In the genomic region with DNA sequence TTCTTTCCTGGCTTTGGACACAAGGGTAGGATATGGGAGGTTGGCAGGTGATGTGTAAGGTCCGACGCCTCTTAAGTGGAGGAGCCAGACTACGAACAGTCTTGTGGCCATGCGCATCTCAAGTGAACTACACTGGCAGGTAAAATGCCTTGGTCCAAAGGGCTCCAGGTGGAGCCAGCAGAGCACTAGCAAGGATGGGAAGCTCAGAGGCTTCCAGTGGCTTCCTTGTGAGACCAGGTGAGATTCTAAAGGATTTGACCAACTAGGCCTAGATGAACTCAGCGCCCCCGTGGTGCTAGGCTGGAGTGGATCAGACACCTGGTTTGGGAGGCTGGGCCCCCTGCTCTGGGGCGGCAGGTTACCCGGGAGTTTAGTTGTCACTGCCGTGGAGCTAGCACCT, we compare ENCODE assay signal across 8 cellular contexts. TPM values are rescaled to one million over a fixed set of nuclear protein-coding genes. Genes with fewer than 3 reads are reported as not detected.
DNase-seq lines count a peak whose midpoint lies in the region; ATAC-seq and TF ChIP-seq lines count a peak whose summit lies in the region.

No MANE protein-coding gene starts in this region.

- H3K9ac ChIP-seq in liver (ENCODE audit: low read depth in 1 of 2, low read length in 2 of 2), result peak overlapping the region; percentile 61 to 99

- no peak for DNase-seq in activated T-cell treated with anti-CD3 and anti-CD28 coated beads, Interleukin-2, amount 50 U/mL, for 24 hours
- DNase-seq in activated T-cell treated with anti-CD3 and anti-CD28 coated beads, Interleukin-2, amount 50 U/mL, for 1 hour, result no peak
- DNase-seq in adrenal gland, result no peak
- DNase-seq in tibial artery, result no peak
- DNase-seq in NAMALWA (ENCODE audit: low spot score), result no peak
- no peak for DNase-seq in activated CD4-positive, CD25-positive, alpha-beta regulatory T cell treated with anti-CD3 and anti-CD28 coated beads, Interleukin-2, amount 50 U/mL, for 72 hours

- peak overlapping the region; percentile 94 for H3K27ac Mint-ChIP-seq in activated T-cell treated with anti-CD3 and anti-CD28 coated beads, Interleukin-2, amount 50 U/mL, for 24 hours

- H3K9me3 Mint-ChIP-seq in activated T-cell treated with anti-CD3 and anti-CD28 coated beads, Interleukin-2, amount 50 U/mL, for 24 hours, result no peaks in the 10 kb centered on the region

- peak overlapping the region; percentile 72 to 92 (median 90) for H3K4me3 ChIP-seq in adrenal gland
- H3K4me3 ChIP-seq in liver (ENCODE audit: low read depth in 1 of 3, low read length in 3 of 3), result peak overlapping the region; percentile 81 to 97 (median 82)
- H3K4me3 ChIP-seq in tibial artery, result peak overlapping the region; percentile 89 to 93

- no peak for ATAC-seq in HG03354 (IDR thresholded peaks at IDR 0.05; ENCODE audit: poor library complexity, severe bottlenecking, unreplicated experiment)

- H3K27ac ChIP-seq in adrenal gland (peak overlapping the region in 4 of 5 donors; percentile 93 to 98 (median 96)), liver (ENCODE audit: low read depth in 1 of 2, low read length in 2 of 2) (peak overlapping the region; percentile 89 to 93), tibial artery (peak overlapping the region; percentile 95 to 98)

- TF ChIP-seq RAD21 in liver (IDR thresholded peaks at IDR 0.05), result no peak

- no peak for TF ChIP-seq CTCF in adrenal gland (IDR thresholded peaks at IDR 0.05)
- TF ChIP-seq CTCF in liver (IDR thresholded peaks at IDR 0.05; ENCODE audit: low read depth, low read length, missing input control), result no peak
- TF ChIP-seq CTCF in tibial artery (IDR thresholded peaks at IDR 0.05), result no peak

- intact Hi-C loops in adrenal gland (cut with DNase I) (no loop called here), tibial artery (cut with DNase I; ENCODE audit: low total_unique reads) (no loop called here)

- H3K36me3 Mint-ChIP-seq in activated T-cell treated with anti-CD3 and anti-CD28 coated beads, Interleukin-2, amount 50 U/mL, for 24 hours (ENCODE audit: low read depth), result peaks cover 70% of the 10 kb centered on the region

- no peak for TF ChIP-seq POLR2A in adrenal gland (IDR thresholded peaks at IDR 0.05)

- H3K4me1 Mint-ChIP-seq in activated T-cell treated with anti-CD3 and anti-CD28 coated beads, Interleukin-2, amount 50 U/mL, for 24 hours (ENCODE audit: low read depth), result peaks cover 36% of the 10 kb centered on the region

- H3K4me1 ChIP-seq in adrenal gland (replicated peaks in 1 of 2), result peaks cover 10 to 24% of the 10 kb centered on the region in 2 donors
- peaks cover 4 to 27% (median 20%) of the 10 kb centered on the region in 4 donors for H3K4me1 ChIP-seq in liver (ENCODE audit: control insufficient read depth in 4 of 4, insufficient read depth in 4 of 4, low read length in 3 of 4)
- H3K4me1 ChIP-seq in tibial artery, result peaks cover 0 to 29% (median 17%) of the 10 kb centered on the region in 4 donors

- H3K27me3 ChIP-seq in adrenal gland (no peaks in the 10 kb centered on the region), liver (ENCODE audit: control insufficient read depth in 4 of 4, insufficient read depth in 4 of 4, low read length in 3 of 4) (no peaks in the 10 kb centered on the region), tibial artery (no peaks in the 10 kb centered on the region)

- H3K27me3 Mint-ChIP-seq in activated T-cell treated with anti-CD3 and anti-CD28 coated beads, Interleukin-2, amount 50 U/mL, for 24 hours, result no peaks in the 10 kb centered on the region

- H3K9me3 ChIP-seq in adrenal gland (replicated peaks in 1 of 3) (no peaks in the 10 kb centered on the region), liver (ENCODE audit: control insufficient read depth in 4 of 4, low read length in 3 of 4) (no peaks in the 10 kb centered on the region), tibial artery (no peaks in the 10 kb centered on the region)

- H3K36me3 ChIP-seq in adrenal gland (replicated peaks in 1 of 2), result peaks cover 0 to 23% of the 10 kb centered on the region in 2 donors
- peaks cover 0 to 26% (median 7%) of the 10 kb centered on the region in 4 donors for H3K36me3 ChIP-seq in liver (ENCODE audit: control insufficient read depth in 4 of 4, insufficient read depth in 3 of 4, low read depth in 1 of 4, low read length in 3 of 4)
- H3K36me3 ChIP-seq in tibial artery, result peaks cover 28 to 34% (median 31%) of the 10 kb centered on the region in 3 donors

- peak overlapping the region; percentile 87 for H3K4me3 Mint-ChIP-seq in activated T-cell treated with anti-CD3 and anti-CD28 coated beads, Interleukin-2, amount 50 U/mL, for 24 hours

- WGBS in adrenal gland, 4 donors, result 34 to 70% (median 60%) methylated on average over 4 to 9 of the region's 9 CpGs
- WGBS in liver, result 59% methylated on average over 9 of the region's 9 CpGs

TF ChIP-seq in liver, 16 proteins besides CTCF, POLR2A, EP300 and RAD21:
- no peak for TF ChIP-seq HNF4A (conservative IDR thresholded peaks at IDR 0.05)
- TF ChIP-seq SP1 (IDR thresholded peaks at IDR 0.05), result no peak
- TF ChIP-seq, protein P1, sequence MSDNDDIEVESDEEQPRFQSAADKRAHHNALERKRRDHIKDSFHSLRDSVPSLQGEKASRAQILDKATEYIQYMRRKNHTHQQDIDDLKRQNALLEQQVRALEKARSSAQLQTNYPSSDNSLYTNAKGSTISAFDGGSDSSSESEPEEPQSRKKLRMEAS (IDR thresholded peaks at IDR 0.05), result no peak
- no peak for TF ChIP-seq FOXA2 (IDR thresholded peaks at IDR 0.05)
- TF ChIP-seq, protein P2, sequence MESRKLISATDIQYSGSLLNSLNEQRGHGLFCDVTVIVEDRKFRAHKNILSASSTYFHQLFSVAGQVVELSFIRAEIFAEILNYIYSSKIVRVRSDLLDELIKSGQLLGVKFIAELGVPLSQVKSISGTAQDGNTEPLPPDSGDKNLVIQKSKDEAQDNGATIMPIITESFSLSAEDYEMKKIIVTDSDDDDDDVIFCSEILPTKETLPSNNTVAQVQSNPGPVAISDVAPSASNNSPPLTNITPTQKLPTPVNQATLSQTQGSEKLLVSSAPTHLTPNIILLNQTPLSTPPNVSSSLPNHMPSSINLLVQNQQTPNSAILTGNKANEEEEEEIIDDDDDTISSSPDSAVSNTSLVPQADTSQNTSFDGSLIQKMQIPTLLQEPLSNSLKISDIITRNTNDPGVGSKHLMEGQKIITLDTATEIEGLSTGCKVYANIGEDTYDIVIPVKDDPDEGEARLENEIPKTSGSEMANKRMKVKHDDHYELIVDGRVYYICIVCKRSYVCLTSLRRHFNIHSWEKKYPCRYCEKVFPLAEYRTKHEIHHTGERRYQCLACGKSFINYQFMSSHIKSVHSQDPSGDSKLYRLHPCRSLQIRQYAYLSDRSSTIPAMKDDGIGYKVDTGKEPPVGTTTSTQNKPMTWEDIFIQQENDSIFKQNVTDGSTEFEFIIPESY (IDR thresholded peaks at IDR 0.05), result no peak
- TF ChIP-seq, protein P3, sequence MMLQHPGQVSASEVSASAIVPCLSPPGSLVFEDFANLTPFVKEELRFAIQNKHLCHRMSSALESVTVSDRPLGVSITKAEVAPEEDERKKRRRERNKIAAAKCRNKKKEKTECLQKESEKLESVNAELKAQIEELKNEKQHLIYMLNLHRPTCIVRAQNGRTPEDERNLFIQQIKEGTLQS (IDR thresholded peaks at IDR 0.05), result no peak
- TF ChIP-seq RXRA (IDR thresholded peaks at IDR 0.05), result no peak
- TF ChIP-seq TAF1 (conservative IDR thresholded peaks at IDR 0.05), result no peak
- no peak for TF ChIP-seq YY1 (IDR thresholded peaks at IDR 0.05)
- no peak for TF ChIP-seq EGR1 (IDR thresholded peaks at IDR 0.05; ENCODE audit: low read depth in 2 of 2)

RNA-seq across cellular contexts. Expression of a gene that starts 1.0 kb away (rescaled TPM):
- total RNA-seq in adrenal gland (1,000 to 10,000 TPM; 1,192 to 2,338 (median 1,739) TPM), liver (1,000 to 10,000 TPM in 1 of 2 donors, 100 to 1,000 TPM in 1; 621 to 1,440 TPM)
- polyA plus RNA-seq in adrenal gland (1,000 to 10,000 TPM; 1,045 to 4,016 (median 2,050) TPM), liver (1,000 to 10,000 TPM in 1 of 2 donors, 100 to 1,000 TPM in 1; 524 to 1,259 TPM)

RNA-seq across cellular contexts. Expression of a gene that starts 1.0 kb away (rescaled TPM):
- total RNA-seq in adrenal gland (under 1 TPM in 1 of 8 donors, not detected in 7; 0.47 TPM), liver (not detected)
- polyA plus RNA-seq in adrenal gland (under 1 TPM in 2 of 3 donors, not detected in 1; 0.20 to 0.64 TPM), liver (not detected)

RNA-seq across cellular contexts. Expression of a gene that starts 6.2 kb away (rescaled TPM):
- total RNA-seq in adrenal gland (100 to 1,000 TPM in 1 of 8 donors, 10 to 100 TPM in 7; 22.3 to 137 (median 36.2) TPM), liver (10 to 100 TPM; 12.5 to 13.9 TPM)
- polyA plus RNA-seq in adrenal gland (100 to 1,000 TPM in 2 of 3 donors, 10 to 100 TPM in 1; 10.8 to 106 (median 105) TPM), liver (10 to 100 TPM; 14.5 to 24.3 TPM)

RNA-seq across cellular contexts. Expression of a gene that starts 6.3 kb away (rescaled TPM):
- total RNA-seq in adrenal gland, result 100 to 1,000 TPM; 134 to 298 (median 175) TPM
- 100 to 1,000 TPM; 109 to 268 (median 213) TPM for polyA plus RNA-seq in adrenal gland
- total RNA-seq in liver, result 100 to 1,000 TPM in 1 of 2 donors, 10 to 100 TPM in 1; 93.9 to 110 TPM
- 100 to 1,000 TPM; 156 to 195 TPM for polyA plus RNA-seq in liver

RNA-seq across cellular contexts. Expression of a gene that starts 11.1 kb away (rescaled TPM):
- total RNA-seq in adrenal gland (under 1 TPM in 1 of 8 donors, not detected in 7; 0.20 TPM), liver (not detected)
- polyA plus RNA-seq in adrenal gland (under 1 TPM in 1 of 3 donors, not detected in 2; 0.07 TPM), liver (under 1 TPM in 1 of 2 donors, not detected in 1; 0.14 TPM)
